Comparison of ENCODE assay signal across 1 cellular context in genomic region chr9:95055337-95055850, GRCh38.
TF ChIP-seq lines count a peak whose summit lies in the region.

No MANE protein-coding gene starts in this region.

TF ChIP-seq in HEK293, 187 proteins besides CTCF, POLR2A, EP300 and RAD21:
- TF ChIP-seq PRDM10 (tag by site-specific recombination; IDR thresholded peaks at IDR 0.05) (peak; percentile 52; the same call in 1 of the 2 replicates), PRDM6 (tag by site-specific recombination; IDR thresholded peaks at IDR 0.05) (0 out of 2 replicates have a peak, but pooled peaks have one; percentile 1), ZNF654 (tag by site-specific recombination; IDR thresholded peaks at IDR 0.05; ENCODE audit: low read depth) (no peak), ZNF335 (tag by site-specific recombination; conservative IDR thresholded peaks at IDR 0.05) (peak; percentile 64), BCL11B (tag by site-specific recombination; IDR thresholded peaks at IDR 0.05; ENCODE audit: low read depth) (no peak), ZNF548 (tag by site-specific recombination; IDR thresholded peaks at IDR 0.05) (no peak), PRDM4 (tag by site-specific recombination; IDR thresholded peaks at IDR 0.05) (peak; percentile 43; the same call in 1 of the 2 replicates), ZSCAN16 (tag by site-specific recombination; IDR thresholded peaks at IDR 0.05) (no peak)
